In the genomic region with DNA sequence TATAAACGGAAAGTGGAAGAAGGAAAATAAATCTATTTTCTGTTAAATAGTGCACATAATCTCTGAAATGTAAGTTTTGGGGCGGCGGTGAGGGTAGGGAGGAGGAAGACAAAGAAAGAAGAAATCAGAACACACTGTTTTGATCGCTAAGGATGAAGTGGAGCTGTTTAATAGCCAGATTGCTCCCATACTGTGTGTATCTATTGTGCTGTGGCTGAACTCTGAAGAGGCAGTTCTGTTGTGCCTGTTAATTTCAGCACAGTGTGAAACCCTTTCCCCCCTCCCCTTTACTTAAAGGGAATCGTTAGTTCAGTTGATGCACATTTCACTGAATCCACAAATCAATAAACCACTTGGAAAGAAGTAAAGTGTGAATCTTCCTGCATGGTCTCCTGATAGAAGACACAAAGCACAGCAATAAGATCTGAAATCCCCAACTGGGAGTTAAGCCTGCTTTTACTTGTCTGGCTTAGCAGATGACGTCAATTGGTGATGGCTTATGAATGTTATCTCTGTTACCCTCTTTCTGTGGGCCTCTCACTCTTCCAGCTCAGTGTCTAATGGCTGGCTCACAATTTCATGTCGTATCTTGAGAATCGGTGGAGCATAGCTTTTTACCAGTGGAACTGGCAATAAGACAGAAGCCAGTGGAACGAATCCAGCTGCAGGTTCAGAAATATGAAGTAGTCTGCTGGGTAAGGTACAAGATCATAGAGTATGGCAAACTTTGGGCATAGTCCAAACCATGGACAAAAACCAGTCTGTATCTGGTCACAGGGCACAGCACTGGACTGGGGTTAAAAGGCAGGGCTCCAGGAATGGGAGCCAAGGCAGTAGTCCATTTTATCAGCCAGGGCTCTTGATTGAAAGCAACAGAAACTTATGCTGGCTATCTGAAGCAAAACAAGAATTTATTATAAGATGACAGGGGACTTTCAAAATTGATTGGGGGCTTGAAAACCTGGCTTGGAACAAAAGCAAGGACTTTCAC, we compare ENCODE assay signal across 13 cellular contexts.
DNase-seq lines count a peak whose midpoint lies in the region; ATAC-seq, FAIRE-seq and TF ChIP-seq lines count a peak whose summit lies in the region.
"Had no signal": no experiment of that assay in that cellular context is flagged by ENCODE, and none has a peak within 500 bp of the region (broad histone marks: within the 10 kb centered on the region; RNA-seq: fewer than 3 reads in every experiment).

No MANE protein-coding gene starts in this region.

- peaks cover 3% of the 10 kb centered on the region for H3K9me3 Mint-ChIP-seq in nephron progenitor cell

- peaks cover 4% of the 10 kb centered on the region for H3K27me3 Mint-ChIP-seq in nephron progenitor cell (ENCODE audit: low read depth, poor library complexity)
- H3K27me3 Mint-ChIP-seq: activated naive CD8-positive, alpha-beta T cell treated with anti-CD3 and anti-CD28 coated beads, Interleukin-2, amount 10 ng/mL, durations not matched to agents 7 days and 5 days had no signal

- peak overlapping the region; percentile 50 for H3K27ac Mint-ChIP-seq in nephron progenitor cell
- H3K27ac Mint-ChIP-seq: activated naive CD8-positive, alpha-beta T cell treated with anti-CD3 and anti-CD28 coated beads, Interleukin-2, amount 10 ng/mL, durations not matched to agents 7 days and 5 days had no signal

- no peak overlapping the region for H3K4me3 Mint-ChIP-seq in nephron progenitor cell
- H3K4me3 Mint-ChIP-seq: activated naive CD8-positive, alpha-beta T cell treated with anti-CD3 and anti-CD28 coated beads, Interleukin-2, amount 10 ng/mL, durations not matched to agents 7 days and 5 days had no signal

- H3K36me3 Mint-ChIP-seq in nephron progenitor cell (ENCODE audit: low read depth), result no peaks in the 10 kb centered on the region
- H3K36me3 Mint-ChIP-seq: activated naive CD8-positive, alpha-beta T cell treated with anti-CD3 and anti-CD28 coated beads, Interleukin-2, amount 10 ng/mL, durations not matched to agents 7 days and 5 days had no signal

- H3K4me1 Mint-ChIP-seq in nephron progenitor cell, result peaks cover 11% of the 10 kb centered on the region
- H3K4me1 Mint-ChIP-seq: activated naive CD8-positive, alpha-beta T cell treated with anti-CD3 and anti-CD28 coated beads, Interleukin-2, amount 10 ng/mL, durations not matched to agents 7 days and 5 days had no signal

- H3K27me3 ChIP-seq in foreskin keratinocyte, result no peaks in the 10 kb centered on the region
- H3K27me3 ChIP-seq in aorta (ENCODE audit: control insufficient read depth in 1 of 2, insufficient read depth in 2 of 2, low read length in 1 of 2), result no peaks in the 10 kb centered on the region
- no peaks in the 10 kb centered on the region for H3K27me3 ChIP-seq in colonic mucosa
- H3K27me3 ChIP-seq: esophagus squamous epithelium had no signal

- ATAC-seq in foreskin keratinocyte (peak; percentile 24), aorta (ENCODE audit: low FRiP score) (no peak)

- no peak for TF ChIP-seq CTCF in D721Med (IDR thresholded peaks at IDR 0.05; ENCODE audit: insufficient read depth, missing control alignments)
- TF ChIP-seq CTCF in foreskin keratinocyte (conservative IDR thresholded peaks at IDR 0.05), result no peak
- no peak for TF ChIP-seq CTCF in nephron progenitor cell (IDR thresholded peaks at IDR 0.05)
- TF ChIP-seq CTCF in colonic mucosa (IDR thresholded peaks at IDR 0.05), result no peak
- TF ChIP-seq CTCF in kidney (IDR thresholded peaks at IDR 0.05; ENCODE audit: borderline replicate concordance, extremely low read depth, insufficient read depth), result no peak

- H3K36me3 ChIP-seq in aorta (ENCODE audit: control insufficient read depth in 1 of 2, insufficient read depth in 2 of 2, low read length in 1 of 2) (no peaks in the 10 kb centered on the region), colonic mucosa (no peaks in the 10 kb centered on the region), kidney (ENCODE audit: control insufficient read depth in 1 of 2, insufficient read depth in 2 of 2, low read length in 2 of 2) (no peaks in the 10 kb centered on the region)
- H3K36me3 ChIP-seq: esophagus squamous epithelium had no signal

- no peak overlapping the region for H3K27ac ChIP-seq in foreskin keratinocyte
- H3K27ac ChIP-seq in aorta (ENCODE audit: low read depth in 1 of 2, low read length in 2 of 2), result no peak overlapping the region
- H3K27ac ChIP-seq in colonic mucosa, result no peak overlapping the region
- H3K27ac ChIP-seq in kidney (ENCODE audit: low read depth in 2 of 2, low read length in 2 of 2), result no peak overlapping the region
- H3K27ac ChIP-seq: esophagus squamous epithelium had no signal

- H3K9me3 ChIP-seq in aorta (ENCODE audit: control insufficient read depth, low read length) (no peaks in the 10 kb centered on the region), colonic mucosa (peaks cover 3% of the 10 kb centered on the region), kidney (ENCODE audit: control insufficient read depth in 1 of 2, low read length in 2 of 2) (no peaks in the 10 kb centered on the region)
- H3K9me3 ChIP-seq: esophagus squamous epithelium had no signal

- H3K4me1 ChIP-seq in foreskin keratinocyte (no peaks in the 10 kb centered on the region), aorta (ENCODE audit: control insufficient read depth in 1 of 2, insufficient read depth in 2 of 2, low read length in 2 of 2) (peaks cover 0 to 2% of the 10 kb centered on the region in 2 donors), colonic mucosa (no peaks in the 10 kb centered on the region), kidney (ENCODE audit: control insufficient read depth in 1 of 2, insufficient read depth in 1 of 2, low read depth in 1 of 2, low read length in 2 of 2) (no peaks in the 10 kb centered on the region)

- intact Hi-C loops in aorta (cut with DNase I), result no loop called here
- intact Hi-C loops in colonic mucosa (cut with DNase I), result no loop called here
- intact Hi-C loops in kidney (cut with DNase I), result no loop called here

- DNase-seq in D721Med (ENCODE audit: insufficient read length, low spot score), result no peak
- peak; percentile 18 for DNase-seq in NCI-H69 (lab: John Stamatoyannopoulos, UW)
- peak; percentile 2 to 18 for DNase-seq in foreskin keratinocyte
- DNase-seq in nephron progenitor cell, result no peak
- no peak for DNase-seq in NCI-H526 treated with DMSO at 0.1 percent for 48 hours (lab: John Stamatoyannopoulos, UW)
- DNase-seq in aorta, result no peak
- no peak for DNase-seq in colonic mucosa
- DNase-seq in kidney, result no peak
- DNase-seq: activated naive CD8-positive, alpha-beta T cell treated with anti-CD3 and anti-CD28 coated beads, Interleukin-2, amount 10 ng/mL, durations not matched to agents 7 days and 5 days; esophagus squamous epithelium; IMR-90; NCI-H1105; SK-N-SH had no signal

- no peak overlapping the region for H3K9ac ChIP-seq in colonic mucosa (ENCODE audit: low read depth in 2 of 2, low read length in 2 of 2)
- no peak overlapping the region for H3K9ac ChIP-seq in kidney (ENCODE audit: low read length in 2 of 2)
- H3K9ac ChIP-seq: SK-N-SH had no signal

- WGBS in aorta, 2 donors, result 36 to 40% methylated on average over 9 of the region's 9 CpGs

- FAIRE-seq in D721Med (lab: Jason Lieb, UNC) (peak; percentile 88), kidney (lab: Jason Lieb, UNC) (no peak)

- H3K4me3 ChIP-seq in aorta (ENCODE audit: low read length in 2 of 2) (no peak overlapping the region), colonic mucosa (no peak overlapping the region), kidney (ENCODE audit: low read length in 2 of 2) (no peak overlapping the region)
- H3K4me3 ChIP-seq: esophagus squamous epithelium had no signal

Comparison
In these comparisons a context has a peak if more than half of its experiments do, and no peak if none do; other contexts are left out.
1. DNase-seq: peak in NCI-H69 (single experiment) and foreskin keratinocyte (2 of 2); none in D721Med (single experiment), nephron progenitor cell (single experiment), NCI-H526 treated with DMSO at 0.1 percent for 48 hours (single experiment), aorta (0 of 2), colonic mucosa (single experiment) and kidney (single experiment).